ENCODE assay signal across 22 cellular contexts in the genomic region with DNA sequence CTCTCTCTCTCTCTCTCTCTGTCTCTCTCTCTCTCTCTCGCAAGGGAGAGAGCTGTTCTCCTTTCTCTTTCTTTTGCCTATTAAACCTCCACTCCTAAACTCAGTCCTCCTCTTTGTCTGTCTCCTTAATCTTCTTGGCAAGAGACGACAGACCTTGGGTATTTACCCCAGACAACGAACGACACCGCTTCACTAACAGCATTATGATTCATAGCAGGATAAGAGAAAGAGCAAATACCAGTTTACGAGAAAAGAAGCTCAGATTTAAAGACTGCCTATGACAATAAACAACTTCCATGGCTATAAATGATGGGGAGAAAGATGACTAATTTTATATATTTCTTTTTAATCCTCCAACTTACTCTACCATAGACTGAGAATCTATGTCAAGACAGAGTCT.
"Had no signal": no experiment of that assay in that cellular context is flagged by ENCODE, and none has a peak within 500 bp of the region (broad histone marks: within the 10 kb centered on the region; RNA-seq: fewer than 3 reads in every experiment).

No MANE protein-coding gene starts in this region.

- H3K9me3 ChIP-seq: colonic mucosa, gastrocnemius medialis, mucosa of descending colon, prostate gland, transverse colon, uterus had no signal

- H3K27ac ChIP-seq: colonic mucosa, gastrocnemius medialis, left ventricle myocardium inferior, prostate gland, skin epidermis, transverse colon, uterus had no signal

- DNase-seq: activated CD4-positive, alpha-beta memory T cell treated with anti-CD3 and anti-CD28 coated beads for 36 hours; activated CD4-positive, alpha-beta T cell treated with anti-CD3 and anti-CD28 coated beads for 36 hours; activated naive CD4-positive, alpha-beta T cell treated with anti-CD3 and anti-CD28 coated beads for 36 hours; activated naive CD8-positive, alpha-beta T cell treated with anti-CD3 and anti-CD28 coated beads, Interleukin-2, amount 50 U/mL, for 24 hours; activated T-cell treated with anti-CD3 and anti-CD28 coated beads for 4 hours; aorta; colonic mucosa; gastrocnemius medialis; head of caudate nucleus; kidney glomerular epithelial cell; left ventricle myocardium inferior; mammary epithelial cell; mucosa of descending colon; naive B cell; right cardiac atrium; stimulated activated CD4-positive, alpha-beta T cell treated with anti-CD3 and anti-CD28 coated beads, Interleukin-15, amount 100 ng/mL, for 24 hours; stimulated activated CD4-positive, alpha-beta T cell treated with anti-CD3 and anti-CD28 coated beads, Interleukin-2, amount 100 ng/mL, for 48 hours; T-helper 2 cell; transverse colon; uterus had no signal

- H3K4me3 ChIP-seq: colonic mucosa, gastrocnemius medialis, left ventricle myocardium inferior, mucosa of descending colon, prostate gland, skin epidermis, transverse colon, uterus had no signal

- H3K36me3 ChIP-seq: colonic mucosa, gastrocnemius medialis, left ventricle myocardium inferior, prostate gland, transverse colon had no signal

- H3K27me3 ChIP-seq: colonic mucosa, gastrocnemius medialis, transverse colon, uterus had no signal

- ATAC-seq: activated CD4-positive, alpha-beta T cell treated with anti-CD3 and anti-CD28 coated beads for 36 hours; activated naive CD8-positive, alpha-beta T cell treated with anti-CD3 and anti-CD28 coated beads, Interleukin-2, amount 50 U/mL, for 24 hours; gastrocnemius medialis; mucosa of descending colon; right cardiac atrium had no signal

- H3K4me1 ChIP-seq: colonic mucosa, gastrocnemius medialis, left ventricle myocardium inferior, prostate gland, uterus had no signal
